Comparison of ENCODE assay signal across 10 cellular contexts in genomic region chr13:33743438-33744368, GRCh38.
DNase-seq lines count a peak whose midpoint lies in the region; ATAC-seq and TF ChIP-seq lines count a peak whose summit lies in the region.
"Had no signal": no experiment of that assay in that cellular context is flagged by ENCODE, and none has a peak within 500 bp of the region (broad histone marks: within the 10 kb centered on the region; RNA-seq: fewer than 3 reads in every experiment).

No MANE protein-coding gene starts in this region.

- peak overlapping the region; percentile 58 for H3K4me2 ChIP-seq in OCI-LY7 (ENCODE audit: low read length)

- H3K27ac ChIP-seq in OCI-LY7 (ENCODE audit: low read depth, low read length, poor library complexity, severe bottlenecking) (peak overlapping the region; percentile 99), spleen (peak overlapping the region in 6 of 8 donors; percentile 9 to 71 (median 45)), tibial nerve (peak overlapping the region in 2 of 4 donors; percentile 53 to 77)
- H3K27ac ChIP-seq: tibial artery had no signal

- WGBS in spleen, 5 donors = 47 to 67% (median 56%) methylated on average over 6 of the region's 6 CpGs
- WGBS in tibial nerve, 2 donors = 85% methylated on average over 6 of the region's 6 CpGs

- no peaks in the 10 kb centered on the region for H4K20me1 ChIP-seq in OCI-LY7 (ENCODE audit: insufficient read depth, low read length)

- peak overlapping the region; percentile 11 for H3K4me3 ChIP-seq in OCI-LY7 (ENCODE audit: low read depth, low read length, poor library complexity, severe bottlenecking)
- no peak overlapping the region for H3K4me3 ChIP-seq in spleen
- H3K4me3 ChIP-seq in tibial nerve = no peak overlapping the region
- H3K4me3 ChIP-seq: body of pancreas, tibial artery had no signal

- CTCF ChIA-PET in OCI-LY7 (lab: Charles Lee; ENCODE audit: unreplicated experiment) = interaction anchor here (0.6 to 1.3 kb wide), 7 partner anchors 18 to 140 kb away, joined by 3 to 4 read pairs (median 3); no protein-coding TSS in a partner anchor

- H3K4me1 ChIP-seq in OCI-LY7 (ENCODE audit: insufficient read depth, low read length, poor library complexity, severe bottlenecking) (peaks cover 86% of the 10 kb centered on the region), spleen (peaks cover 0 to 31% (median 17%) of the 10 kb centered on the region in 6 donors), tibial nerve (peaks cover 0 to 38% (median 13%) of the 10 kb centered on the region in 4 donors)

- H2AFZ ChIP-seq in OCI-LY7 (ENCODE audit: low read length) = peak overlapping the region; percentile 87

- TF ChIP-seq POLR2A in spleen (IDR thresholded peaks at IDR 0.05) = no peak
- TF ChIP-seq POLR2A in tibial nerve (IDR thresholded peaks at IDR 0.05) = no peak

- DNase-seq in activated CD4-positive, alpha-beta T cell treated with anti-CD3 and anti-CD28 coated beads for 48 hours = peak; percentile 21
- DNase-seq in activated CD4-positive, alpha-beta T cell treated with anti-CD3 and anti-CD28 coated beads for 4 hours = no peak
- DNase-seq in OCI-LY7 (ENCODE audit: low spot score) (peak; percentile 56), spleen (no peak), tibial nerve (ENCODE audit: low spot score in 2 of 2) (no peak), NCI-H2107 (lab: John Stamatoyannopoulos, UW) (no peak), amygdala (lab: John Stamatoyannopoulos, UW) (no peak)
- DNase-seq: tibial artery had no signal

- no peaks in the 10 kb centered on the region for H3K9me2 ChIP-seq in OCI-LY7 (ENCODE audit: insufficient read depth, low read length)

- H3K36me3 ChIP-seq in OCI-LY7 (ENCODE audit: insufficient read depth, low read length) (peaks cover 39% of the 10 kb centered on the region), spleen (no peaks in the 10 kb centered on the region), tibial nerve (no peaks in the 10 kb centered on the region)
- H3K36me3 ChIP-seq: tibial artery had no signal

- BruUV-seq in OCI-LY7 (replicated peaks; lab: Mats Ljungman, UMichigan) = no TSS peak

- POLR2A ChIA-PET in OCI-LY7 (lab: Charles Lee) = interaction anchor here (0.8 to 8.1 kb wide), 13 partner anchors 8 to 334 kb away, joined by 3 to 78 read pairs (median 6); no protein-coding TSS in a partner anchor

- TF ChIP-seq EP300 in tibial nerve (IDR thresholded peaks at IDR 0.05) = no peak

- TF ChIP-seq CTCF in OCI-LY7 (conservative IDR thresholded peaks at IDR 0.05; ENCODE audit: low read length) (no peak), spleen (IDR thresholded peaks at IDR 0.05 in 8 of 11, conservative IDR thresholded peaks at IDR 0.05 in 3 of 11) (no peak), tibial nerve (IDR thresholded peaks at IDR 0.05) (no peak)

- peak; percentile 78 for ATAC-seq in HG02938 (IDR thresholded peaks at IDR 0.05; ENCODE audit: unreplicated experiment)
- ATAC-seq: body of pancreas had no signal

- intact Hi-C loops in OCI-LY7 (cut with micrococcal nuclease; ENCODE audit: unreplicated experiment) (loop anchor here (2.0 kb wide), 2 partner anchors 47 to 75 kb away; partner anchors contain the start of gene RFC3), spleen (cut with DNase I; ENCODE audit: low total_unique reads) (no loop called here)

- H3K27me3 ChIP-seq in spleen (replicated peaks in 1 of 7) (peaks cover 0 to 9% (median 0%) of the 10 kb centered on the region in 7 donors), tibial nerve (no peaks in the 10 kb centered on the region)
- H3K27me3 ChIP-seq: body of pancreas, tibial artery had no signal

- H3K9me3 ChIP-seq in OCI-LY7 (ENCODE audit: low read length) (peaks cover 34% of the 10 kb centered on the region), spleen (peaks cover 0 to 7% (median 2%) of the 10 kb centered on the region in 8 donors), tibial nerve (peaks cover 0 to 11% (median 0%) of the 10 kb centered on the region in 4 donors)
- H3K9me3 ChIP-seq: body of pancreas, tibial artery had no signal

- H3K79me2 ChIP-seq in OCI-LY7 (ENCODE audit: insufficient read depth, low read depth, low read length) = no peaks in the 10 kb centered on the region

Comparison
In these comparisons a context has a peak if more than half of its experiments do, and no peak if none do; other contexts are left out.
1. DNase-seq: peak in activated CD4-positive, alpha-beta T cell treated with anti-CD3 and anti-CD28 coated beads for 48 hours (single experiment) and OCI-LY7 (single experiment); none in activated CD4-positive, alpha-beta T cell treated with anti-CD3 and anti-CD28 coated beads for 4 hours (0 of 2), spleen (single experiment), tibial nerve (0 of 2), NCI-H2107 (single experiment) and amygdala (0 of 56).